Comparison of ENCODE assay signal across 8 cellular contexts in the genomic region with DNA sequence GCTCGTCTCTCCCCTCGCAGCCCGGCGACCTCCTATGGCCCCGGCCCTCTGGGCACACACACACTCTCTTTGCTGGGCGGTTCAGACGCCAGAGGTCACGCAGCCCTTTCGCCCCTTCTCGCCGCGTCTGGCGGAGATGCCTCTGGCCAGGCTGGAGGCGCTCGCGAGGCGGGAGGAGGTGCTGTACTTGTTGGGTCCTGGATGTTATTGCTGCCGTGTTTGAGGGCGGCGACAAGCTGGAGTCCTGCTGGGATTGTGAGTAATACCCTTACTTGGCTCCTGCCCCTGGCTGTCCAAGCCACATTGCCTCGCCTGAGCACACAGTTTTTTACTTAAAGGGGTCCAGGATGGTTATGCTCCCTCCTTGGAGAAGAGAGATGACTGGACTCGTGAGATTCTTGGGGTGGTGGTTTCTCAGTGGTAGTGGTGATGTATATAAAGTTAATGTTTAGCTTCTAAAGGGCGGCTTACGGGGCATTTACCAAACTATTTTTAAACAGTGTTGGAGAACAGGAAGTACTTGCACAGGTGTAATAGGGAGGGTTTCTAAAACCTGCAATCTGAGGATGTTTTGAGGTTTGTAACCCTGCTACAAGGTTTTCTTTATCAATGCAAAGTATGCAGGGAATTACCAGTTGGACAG. TPM values are rescaled to one million over a fixed set of nuclear protein-coding genes. Genes with fewer than 3 reads are reported as not detected.
DNase-seq lines count a peak whose midpoint lies in the region; ATAC-seq and TF ChIP-seq lines count a peak whose summit lies in the region.

No MANE protein-coding gene starts in this region.

- DNase-seq in GM03348 (ENCODE audit: low spot score): peak; percentile 89
- peak; percentile 79 to 91 for DNase-seq in HAP-1 (ENCODE audit: low spot score in 2 of 2)
- DNase-seq in M059J (ENCODE audit: low read depth): peak; percentile 91
- DNase-seq in activated naive CD8-positive, alpha-beta T cell treated with anti-CD3 and anti-CD28 coated beads, Interleukin-2, amount 50 U/mL, for 24 hours: peak; percentile 70
- DNase-seq in heart left ventricle: peak; percentile 86 to 95 (median 92)
- peak; percentile 86 to 93 for DNase-seq in upper lobe of left lung

- peaks cover 2% of the 10 kb centered on the region for H3K79me2 ChIP-seq in parathyroid adenoma

- H3K4me1 Mint-ChIP-seq in activated naive CD8-positive, alpha-beta T cell treated with anti-CD3 and anti-CD28 coated beads, Interleukin-2, amount 50 U/mL, for 24 hours: peaks cover 55% of the 10 kb centered on the region

- H3K9ac ChIP-seq in parathyroid adenoma: peak overlapping the region; percentile 61

- H3K27me3 Mint-ChIP-seq in activated naive CD8-positive, alpha-beta T cell treated with anti-CD3 and anti-CD28 coated beads, Interleukin-2, amount 50 U/mL, for 24 hours: no peaks in the 10 kb centered on the region

- H3K9me3 Mint-ChIP-seq in activated naive CD8-positive, alpha-beta T cell treated with anti-CD3 and anti-CD28 coated beads, Interleukin-2, amount 50 U/mL, for 24 hours: no peaks in the 10 kb centered on the region

- H3K27me3 ChIP-seq in HAP-1 (ENCODE audit: low read depth) (no peaks in the 10 kb centered on the region), heart left ventricle (no peaks in the 10 kb centered on the region), parathyroid adenoma (ENCODE audit: control insufficient read depth, insufficient read depth, low read length) (no peaks in the 10 kb centered on the region), upper lobe of left lung (no peaks in the 10 kb centered on the region)

- ATAC-seq in SK-N-SH treated with all-trans-retinoic acid at 6 μM for 48 hours (peak; percentile 86), heart left ventricle (peak; percentile 80 to 91 (median 88)), upper lobe of left lung (ENCODE audit: low FRiP score in 2 of 2) (peak; percentile 91 to 93)
- ATAC-seq in activated naive CD8-positive, alpha-beta T cell treated with anti-CD3 and anti-CD28 coated beads, Interleukin-2, amount 50 U/mL, for 24 hours: peak; percentile 55

- in situ Hi-C loops in HAP-1 (cut with MboI; ENCODE audit: low sequenced_read_pairs): no loop called here

- peak overlapping the region; percentile 90 for H3K27ac Mint-ChIP-seq in activated naive CD8-positive, alpha-beta T cell treated with anti-CD3 and anti-CD28 coated beads, Interleukin-2, amount 50 U/mL, for 24 hours

- TF ChIP-seq POLR2A in heart left ventricle (IDR thresholded peaks at IDR 0.05) (no peak), upper lobe of left lung (IDR thresholded peaks at IDR 0.05) (no peak)

- no peaks in the 10 kb centered on the region for H3K9me3 ChIP-seq in HAP-1
- no peaks in the 10 kb centered on the region for H3K9me3 ChIP-seq in heart left ventricle
- H3K9me3 ChIP-seq in parathyroid adenoma (ENCODE audit: control insufficient read depth, low read length): no peaks in the 10 kb centered on the region
- no peaks in the 10 kb centered on the region for H3K9me3 ChIP-seq in upper lobe of left lung

- H3K4me3 Mint-ChIP-seq in activated naive CD8-positive, alpha-beta T cell treated with anti-CD3 and anti-CD28 coated beads, Interleukin-2, amount 50 U/mL, for 24 hours: peak overlapping the region; percentile 91

- 0 to 1% (median 1%) methylated on average over 16 to 24 of the region's 24 CpGs for WGBS in heart left ventricle, 4 donors
- 0 to 1% methylated on average over 6 to 24 of the region's 24 CpGs for WGBS in upper lobe of left lung, 2 donors

- H3K4me1 ChIP-seq in HAP-1 (peaks cover 4% of the 10 kb centered on the region), heart left ventricle (peaks cover 0 to 49% (median 16%) of the 10 kb centered on the region in 12 donors), parathyroid adenoma (no peaks in the 10 kb centered on the region), upper lobe of left lung (peaks cover 0 to 16% (median 0%) of the 10 kb centered on the region in 4 donors)

- TF ChIP-seq CTCF in heart left ventricle (IDR thresholded peaks at IDR 0.05) (peak in 9 of 12 donors; percentile 8 to 58 (median 30)), parathyroid adenoma (IDR thresholded peaks at IDR 0.05) (peak; percentile 14), upper lobe of left lung (IDR thresholded peaks at IDR 0.05) (peak in 3 of 6 experiments; percentile 1 to 16 (median 5))

- intact Hi-C loops in heart left ventricle (cut with DNase I): loop anchor here in 8 of 10 donors (5.0 to 10.0 kb wide), 9 partner anchors 36 to 236 kb away; no protein-coding TSS in a partner anchor

- peaks cover 13% of the 10 kb centered on the region for H3K36me3 Mint-ChIP-seq in activated naive CD8-positive, alpha-beta T cell treated with anti-CD3 and anti-CD28 coated beads, Interleukin-2, amount 50 U/mL, for 24 hours (ENCODE audit: low read depth)

- H3K36me3 ChIP-seq in HAP-1 (replicated peaks) (no peaks in the 10 kb centered on the region), heart left ventricle (peaks cover 0 to 11% (median 9%) of the 10 kb centered on the region in 9 donors), parathyroid adenoma (ENCODE audit: control insufficient read depth, insufficient read depth, low read length) (no peaks in the 10 kb centered on the region), upper lobe of left lung (peaks cover 0 to 12% (median 5%) of the 10 kb centered on the region in 4 donors)

- peak overlapping the region; percentile 88 to 99 (median 96) for H3K27ac ChIP-seq in heart left ventricle
- peak overlapping the region; percentile 87 for H3K27ac ChIP-seq in parathyroid adenoma
- peak overlapping the region; percentile 93 to 97 (median 95) for H3K27ac ChIP-seq in upper lobe of left lung

- peak overlapping the region; percentile 93 for H2AFZ ChIP-seq in parathyroid adenoma

- H3K4me3 ChIP-seq in HAP-1: peak overlapping the region; percentile 87
- H3K4me3 ChIP-seq in heart left ventricle: peak overlapping the region; percentile 50 to 93 (median 83)
- peak overlapping the region; percentile 78 for H3K4me3 ChIP-seq in parathyroid adenoma (ENCODE audit: low read depth, low read length)
- H3K4me3 ChIP-seq in upper lobe of left lung: peak overlapping the region; percentile 61 to 81 (median 72)

- no peak for TF ChIP-seq EP300 in upper lobe of left lung (IDR thresholded peaks at IDR 0.05)

- peak overlapping the region; percentile 90 for H3K4me2 ChIP-seq in parathyroid adenoma (ENCODE audit: low read length)

TF ChIP-seq in SK-N-SH treated with all-trans-retinoic acid at 6 μM for 48 hours, 23 proteins besides CTCF, POLR2A, EP300 and RAD21 (continues in another document):
- TF ChIP-seq ZFP3 (CRISPR knock-in tag; IDR thresholded peaks at IDR 0.05): no peak
- TF ChIP-seq OSR1 (CRISPR knock-in tag; IDR thresholded peaks at IDR 0.05): no peak
- TF ChIP-seq ZC3H10 (CRISPR knock-in tag; IDR thresholded peaks at IDR 0.05): no peak
- TF ChIP-seq, protein P1, sequence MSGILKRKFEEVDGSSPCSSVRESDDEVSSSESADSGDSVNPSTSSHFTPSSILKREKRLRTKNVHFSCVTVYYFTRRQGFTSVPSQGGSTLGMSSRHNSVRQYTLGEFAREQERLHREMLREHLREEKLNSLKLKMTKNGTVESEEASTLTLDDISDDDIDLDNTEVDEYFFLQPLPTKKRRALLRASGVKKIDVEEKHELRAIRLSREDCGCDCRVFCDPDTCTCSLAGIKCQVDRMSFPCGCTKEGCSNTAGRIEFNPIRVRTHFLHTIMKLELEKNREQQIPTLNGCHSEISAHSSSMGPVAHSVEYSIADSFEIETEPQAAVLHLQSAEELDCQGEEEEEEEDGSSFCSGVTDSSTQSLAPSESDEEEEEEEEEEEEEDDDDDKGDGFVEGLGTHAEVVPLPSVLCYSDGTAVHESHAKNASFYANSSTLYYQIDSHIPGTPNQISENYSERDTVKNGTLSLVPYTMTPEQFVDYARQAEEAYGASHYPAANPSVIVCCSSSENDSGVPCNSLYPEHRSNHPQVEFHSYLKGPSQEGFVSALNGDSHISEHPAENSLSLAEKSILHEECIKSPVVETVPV (CRISPR knock-in tag; IDR thresholded peaks at IDR 0.05): no peak
- no peak for TF ChIP-seq POU6F1 (CRISPR knock-in tag; IDR thresholded peaks at IDR 0.05; ENCODE audit: borderline replicate concordance, low read depth)
- TF ChIP-seq TOX (CRISPR knock-in tag; IDR thresholded peaks at IDR 0.05; ENCODE audit: borderline replicate concordance): no peak
- TF ChIP-seq ZNF8 (CRISPR knock-in tag; IDR thresholded peaks at IDR 0.05): 0 out of 2 replicates have a peak, but pooled peaks have one; percentile 5

RNA-seq across cellular contexts. Expression of gene USP53, which starts 0.6 kb away (rescaled TPM):
- total RNA-seq in M059J (2014; rRNA removed; shearing (Covaris generic)): 8.7 and 12.4 TPM in 2 replicates
- 10 to 100 TPM; 32.9 to 52.9 (median 43.7) TPM for total RNA-seq in heart left ventricle
- polyA plus RNA-seq in heart left ventricle: 10 to 100 TPM; 24.2 to 44.4 TPM
- total RNA-seq in upper lobe of left lung: 100 to 1,000 TPM in 2 of 6 donors, 10 to 100 TPM in 4; 44.4 to 130 (median 56.0) TPM

Comparison
In these comparisons a context has a peak if more than half of its experiments do, and no peak if none do; other contexts are left out.
1. Peak in every context shown above with its lines: DNase-seq, ATAC-seq, H3K4me3 ChIP-seq and H3K27ac ChIP-seq.